In genomic region chr2:17646096-17646554, GRCh38 we compare ENCODE assay signal across 8 cellular contexts.
A peak's percentile ranks its signal among the peaks of the same experiment; 100 is the strongest.
DNase-seq lines count a peak whose midpoint lies in the region; ATAC-seq lines count a peak whose summit lies in the region.

No MANE protein-coding gene starts in this region.

- H3K27ac Mint-ChIP-seq in memory B cell = no peak overlapping the region

- no peak overlapping the region for H3K4me3 Mint-ChIP-seq in memory B cell

- no peaks in the 10 kb centered on the region for H3K9me3 Mint-ChIP-seq in memory B cell

- H3K27me3 Mint-ChIP-seq in memory B cell = no peaks in the 10 kb centered on the region

- peaks cover 3% of the 10 kb centered on the region for H3K36me3 Mint-ChIP-seq in memory B cell

- peaks cover 9% of the 10 kb centered on the region for H3K4me1 Mint-ChIP-seq in memory B cell

- DNase-seq in CD1c-positive myeloid dendritic cell (ENCODE audit: extremely low spot score) (peak; percentile 78), NCI-H2029 (lab: John Stamatoyannopoulos, UW) (peak; percentile 20), T1000 (lab: John Stamatoyannopoulos, UW) (peak; percentile 26), memory B cell (ENCODE audit: low spot score in 2 of 2) (peak; percentile 33 to 37), stromal cell of bone marrow (ENCODE audit: low read depth) (peak; percentile 66)
- DNase-seq in effector CD4-positive, alpha-beta T cell = peak; percentile 15

- ATAC-seq in GM18867 (IDR thresholded peaks at IDR 0.05; ENCODE audit: unreplicated experiment) (peak; percentile 87), HG03025 (IDR thresholded peaks at IDR 0.05; ENCODE audit: low FRiP score, unreplicated experiment) (peak; percentile 76), memory B cell (ENCODE audit: low read depth) (peak; percentile 71)

Comparison
In these comparisons a context has a peak if more than half of its experiments do, and no peak if none do; other contexts are left out.
1. Peak in every context shown above with its lines: DNase-seq and ATAC-seq.
2. DNase-seq: peak in every context shown above with its lines; median percentile 78 in CD1c-positive myeloid dendritic cell; 66 in stromal cell of bone marrow; 35 in memory B cell; 26 in T1000; 20 in NCI-H2029; 15 in effector CD4-positive, alpha-beta T cell.